15 cellular contexts compared by ENCODE assay signal in the genomic region with DNA sequence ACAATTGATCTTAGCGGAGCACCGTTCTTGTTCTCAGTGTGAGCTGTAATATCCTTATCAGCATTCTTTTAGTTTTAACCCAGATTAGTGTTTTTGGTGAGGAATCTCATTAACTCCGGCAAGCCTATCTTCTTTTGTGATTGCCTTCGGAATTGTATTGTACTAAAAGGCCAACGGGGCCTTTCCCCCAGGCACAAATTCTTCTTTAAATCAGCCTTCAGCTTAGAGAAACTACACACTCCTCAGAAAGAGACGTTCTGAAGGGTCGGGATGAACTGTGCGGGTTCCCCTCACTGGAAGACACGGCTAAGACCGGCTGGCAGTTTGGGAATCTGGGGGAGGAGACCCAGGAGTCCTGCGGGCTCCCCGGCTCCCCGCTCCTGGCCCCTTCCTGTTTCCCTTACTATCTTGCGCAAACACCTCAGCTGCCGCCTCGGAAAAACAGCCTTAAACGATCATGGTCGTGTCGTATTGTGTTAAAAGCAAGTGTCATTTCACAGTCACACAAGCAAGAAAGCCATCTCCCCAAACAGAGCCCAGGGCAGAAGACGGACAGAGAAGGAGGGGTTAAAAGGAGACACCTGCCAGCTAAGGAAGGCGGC.
A peak's percentile ranks its signal among the peaks of the same experiment; 100 is the strongest.
DNase-seq lines count a peak whose midpoint lies in the region; ATAC-seq and TF ChIP-seq lines count a peak whose summit lies in the region.
"Had no signal": no experiment of that assay in that cellular context is flagged by ENCODE, and none has a peak within 500 bp of the region (broad histone marks: within the 10 kb centered on the region; RNA-seq: fewer than 3 reads in every experiment).

No MANE protein-coding gene starts in this region.

- H3K4me1 ChIP-seq in BLaER1 treated with 17β-estradiol and CSF1 and Interleukin-3, amounts not matched to agents 10 nM and 100 nM: peaks cover 42 to 95% (median 88%) of the 10 kb centered on the region in 10 experiments
- H3K4me1 ChIP-seq in HUES48 (ENCODE audit: control insufficient read depth, insufficient read depth, low read length) (peaks cover 75% of the 10 kb centered on the region), endodermal cell (ENCODE audit: control insufficient read depth, insufficient read depth, low read length) (peaks cover 30% of the 10 kb centered on the region), neural progenitor cell (peaks cover 56% of the 10 kb centered on the region)
- H3K4me1 ChIP-seq: SJSA1 had no signal

- no peaks in the 10 kb centered on the region for H4K20me1 ChIP-seq in BLaER1 treated with 17β-estradiol and CSF1 and Interleukin-3, amounts not matched to agents 10 nM and 100 nM
- H4K20me1 ChIP-seq in neural progenitor cell (ENCODE audit: low read depth): peaks cover 22% of the 10 kb centered on the region

- peak overlapping the region in 9 of 10 experiments; percentile 11 to 59 (median 54); a peak in 17 of 20 replicates for H3K4me3 ChIP-seq in BLaER1 treated with 17β-estradiol and CSF1 and Interleukin-3, amounts not matched to agents 10 nM and 100 nM
- peak overlapping the region; percentile 18; the same call in 1 of the 2 replicates for H3K4me3 ChIP-seq in HUES48 (ENCODE audit: low read depth, low read length)
- H3K4me3 ChIP-seq in endodermal cell (ENCODE audit: low read length): peak overlapping the region; percentile 67
- peak overlapping the region; percentile 8 for H3K4me3 ChIP-seq in neural progenitor cell
- H3K4me3 ChIP-seq: SJSA1 had no signal

- H3K9me3 Mint-ChIP-seq in endodermal cell (no peaks in the 10 kb centered on the region), neural progenitor cell (no peaks in the 10 kb centered on the region)

- H3K36me3 ChIP-seq in BLaER1 treated with 17β-estradiol and CSF1 and Interleukin-3, amounts not matched to agents 10 nM and 100 nM: no peaks in the 10 kb centered on the region
- H3K36me3 ChIP-seq in HUES48 (ENCODE audit: control insufficient read depth, insufficient read depth, low read length): no peaks in the 10 kb centered on the region
- no peaks in the 10 kb centered on the region for H3K36me3 ChIP-seq in endodermal cell (ENCODE audit: control insufficient read depth, insufficient read depth, low read length)
- H3K36me3 ChIP-seq in neural progenitor cell: no peaks in the 10 kb centered on the region
- H3K36me3 ChIP-seq: SJSA1 had no signal

- peaks cover 16 to 44% (median 30%) of the 10 kb centered on the region in 11 experiments; a peak in 21 of 22 replicates for H3K27me3 ChIP-seq in BLaER1 treated with 17β-estradiol and CSF1 and Interleukin-3, amounts not matched to agents 10 nM and 100 nM
- H3K27me3 ChIP-seq in HUES48 (ENCODE audit: control insufficient read depth, insufficient read depth, low read length) (no peaks in the 10 kb centered on the region), endodermal cell (ENCODE audit: control insufficient read depth, insufficient read depth, low read length, poor library complexity, severe bottlenecking) (no peaks in the 10 kb centered on the region), neural progenitor cell (peaks cover 81% of the 10 kb centered on the region)
- H3K27me3 ChIP-seq: SJSA1 had no signal

- H3K27me3 Mint-ChIP-seq in endodermal cell (ENCODE audit: insufficient read depth) (peaks cover 44% of the 10 kb centered on the region), neural progenitor cell (ENCODE audit: insufficient read depth, low read depth) (peaks cover 17% of the 10 kb centered on the region)

- H3K36me3 Mint-ChIP-seq in endodermal cell (ENCODE audit: low read depth) (no peaks in the 10 kb centered on the region), neural progenitor cell (no peaks in the 10 kb centered on the region)

- peaks cover 56% of the 10 kb centered on the region for H3F3A ChIP-seq in neural progenitor cell (ENCODE audit: low read depth)

- H3K27ac Mint-ChIP-seq in endodermal cell (peak overlapping the region; percentile 94), neural progenitor cell (peak overlapping the region; percentile 80)

- DNase-seq in endodermal cell (no peak), neural progenitor cell (ENCODE audit: low spot score) (peak; percentile 87), AG20443 (ENCODE audit: low spot score) (no peak), D341Med (ENCODE audit: low spot score) (no peak), NCI-H510A treated with DMSO at 0.1 percent for 48 hours (lab: John Stamatoyannopoulos, UW) (no peak)
- DNase-seq: DMS153, KG1, NCI-H2081 treated with DMSO at 0.1 percent for 48 hours, NCI-H524 had no signal

- H3K4me1 Mint-ChIP-seq in endodermal cell: peaks cover 71% of the 10 kb centered on the region
- H3K4me1 Mint-ChIP-seq in neural progenitor cell: peaks cover 79% of the 10 kb centered on the region

- H3K4me2 ChIP-seq in BLaER1 treated with 17β-estradiol and CSF1 and Interleukin-3, amounts not matched to agents 10 nM and 100 nM: peak overlapping the region; percentile 73 to 92 (median 84)
- H3K4me2 ChIP-seq in neural progenitor cell: peak overlapping the region; percentile 68

- H3K9me3 ChIP-seq in BLaER1 treated with 17β-estradiol and CSF1 and Interleukin-3, amounts not matched to agents 10 nM and 100 nM (replicated peaks in 1 of 11): no peaks in the 10 kb centered on the region
- H3K9me3 ChIP-seq in HUES48 (ENCODE audit: control insufficient read depth, insufficient read depth, low read length): no peaks in the 10 kb centered on the region
- H3K9me3 ChIP-seq in endodermal cell (ENCODE audit: control insufficient read depth, low read length): no peaks in the 10 kb centered on the region
- no peaks in the 10 kb centered on the region for H3K9me3 ChIP-seq in neural progenitor cell (ENCODE audit: low read depth)

- H2AFZ ChIP-seq in neural progenitor cell (replicated peaks): no peak overlapping the region

- no peak for ATAC-seq in GM18868 (IDR thresholded peaks at IDR 0.05; ENCODE audit: unreplicated experiment)
- ATAC-seq: HepG2 had no signal

- WGBS in endodermal cell (ENCODE audit: insufficient coverage in 1 of 2, insufficient read length in 1 of 2), 2 experiments: 6 to 15% methylated on average over 6 to 20 of the region's 21 CpGs

- peak overlapping the region; percentile 42 to 86 (median 70); a peak in 19 of 22 replicates for H3K9ac ChIP-seq in BLaER1 treated with 17β-estradiol and CSF1 and Interleukin-3, amounts not matched to agents 10 nM and 100 nM
- no peak overlapping the region for H3K9ac ChIP-seq in HUES48 (ENCODE audit: low read depth, low read length)
- H3K9ac ChIP-seq in endodermal cell (ENCODE audit: extremely low read depth, low read length, poor library complexity, severe bottlenecking): peak overlapping the region; percentile 68
- no peak overlapping the region for H3K9ac ChIP-seq in neural progenitor cell

- H3K79me2 ChIP-seq in neural progenitor cell (ENCODE audit: low read depth): no peaks in the 10 kb centered on the region

- peak overlapping the region; percentile 23 for H3K4me3 Mint-ChIP-seq in endodermal cell
- peak overlapping the region; percentile 73 for H3K4me3 Mint-ChIP-seq in neural progenitor cell

- peak overlapping the region in 10 of 11 experiments; percentile 9 to 89 (median 78); a peak in 17 of 22 replicates for H3K27ac ChIP-seq in BLaER1 treated with 17β-estradiol and CSF1 and Interleukin-3, amounts not matched to agents 10 nM and 100 nM
- H3K27ac ChIP-seq in HUES48 (ENCODE audit: low read depth, low read length) (peak overlapping the region; percentile 95), endodermal cell (ENCODE audit: low read depth, low read length) (peak overlapping the region; percentile 64), neural progenitor cell (peak overlapping the region; percentile 66)
- H3K27ac ChIP-seq: C4-2B, SJSA1 had no signal

- no peak for TF ChIP-seq CTCF in endodermal cell (conservative IDR thresholded peaks at IDR 0.05)
- no peak for TF ChIP-seq CTCF in neural progenitor cell (IDR thresholded peaks at IDR 0.05)

Comparison
In these comparisons a context has a peak if more than half of its experiments do, and no peak if none do; other contexts are left out.
1. H3K4me3 ChIP-seq: peak in every context shown above with its lines; median percentile 67 in endodermal cell; 54 in BLaER1 treated with 17β-estradiol and CSF1 and Interleukin-3, amounts not matched to agents 10 nM and 100 nM; 18 in HUES48; 8 in neural progenitor cell.
2. H3K9ac ChIP-seq: peak in BLaER1 treated with 17β-estradiol and CSF1 and Interleukin-3, amounts not matched to agents 10 nM and 100 nM (11 of 11) and endodermal cell (single experiment); none in HUES48 (single experiment) and neural progenitor cell (single experiment).
3. Peak in every context shown above with its lines, with median percentiles within 50 percentile points of each other: H3K27ac ChIP-seq.